ENCODE assay signal across 8 cellular contexts in the genomic region with DNA sequence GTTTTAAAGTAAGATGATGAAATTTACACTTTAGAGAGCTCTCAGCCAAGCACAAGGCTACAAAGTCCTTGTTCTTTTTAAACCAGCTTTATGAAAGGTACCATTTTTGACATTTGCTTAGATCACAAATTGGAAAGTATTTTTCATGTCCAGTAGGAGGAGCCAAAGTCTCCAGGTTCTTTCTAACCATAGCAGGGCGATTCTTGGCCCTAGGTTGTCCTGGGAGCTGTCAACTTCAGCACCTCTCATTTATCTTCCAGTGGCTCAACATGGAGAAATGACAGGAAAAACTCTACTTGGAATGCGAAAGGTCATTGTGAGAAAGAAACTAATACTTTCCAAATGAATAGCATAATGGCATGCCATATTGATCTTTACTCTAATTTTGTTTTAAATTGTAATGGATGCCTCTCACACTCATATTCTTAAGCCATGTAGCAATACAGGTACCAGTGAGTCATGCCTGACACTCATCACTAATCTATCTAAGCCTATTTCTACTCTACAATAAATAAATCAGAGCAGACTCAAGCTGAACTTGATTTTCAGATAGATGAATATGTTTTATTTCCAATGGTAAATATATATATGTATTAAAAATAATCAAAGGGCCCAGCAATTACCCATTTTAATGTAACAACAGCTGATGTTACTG.
DNase-seq lines count a peak whose midpoint lies in the region; ATAC-seq and TF ChIP-seq lines count a peak whose summit lies in the region.

No MANE protein-coding gene starts in this region.

- ATAC-seq in right lobe of liver, result peak in 3 of 4 donors; percentile 38 to 61 (median 47)

- TF ChIP-seq CTCF in astrocyte of the cerebellum (IDR thresholded peaks at IDR 0.05; ENCODE audit: low read depth, low read length, missing control alignments), result peak; percentile 64
- TF ChIP-seq CTCF in right lobe of liver (IDR thresholded peaks at IDR 0.05), result peak in 3 of 4 donors; percentile 15 to 43 (median 25)
- no peak for TF ChIP-seq CTCF in tibial nerve (IDR thresholded peaks at IDR 0.05)
- TF ChIP-seq CTCF in ovary (IDR thresholded peaks at IDR 0.05), result no peak

- WGBS in right lobe of liver (ENCODE audit: insufficient coverage, low coverage, low lambda C conversion rate, missing lambda C conversion rate), result 19% methylated on average over 2 of the region's 2 CpGs
- WGBS in tibial nerve, 2 donors, result 22% methylated on average over 2 of the region's 2 CpGs
- 7 to 15% (median 13%) methylated on average over 2 of the region's 2 CpGs for WGBS in ovary, 3 donors

- no peak overlapping the region for H3K27ac ChIP-seq in right lobe of liver
- H3K27ac ChIP-seq in tibial nerve, result no peak overlapping the region
- no peak overlapping the region for H3K27ac ChIP-seq in ovary

- H3K4me1 ChIP-seq in right lobe of liver (no peaks in the 10 kb centered on the region), tibial nerve (peaks cover 0 to 8% (median 0%) of the 10 kb centered on the region in 4 donors), ovary (ENCODE audit: insufficient read depth) (no peaks in the 10 kb centered on the region)

- in situ Hi-C loops in G401 (cut with HindIII; ENCODE audit: low sequenced_read_pairs), result no loop called here
- in situ Hi-C loops in astrocyte of the cerebellum (cut with HindIII; ENCODE audit: low sequenced_read_pairs), result no loop called here

- H3K27me3 ChIP-seq in right lobe of liver (no peaks in the 10 kb centered on the region), tibial nerve (peaks cover 0 to 27% of the 10 kb centered on the region in 2 donors), ovary (no peaks in the 10 kb centered on the region)

- no peaks in the 10 kb centered on the region for H3K36me3 ChIP-seq in right lobe of liver
- no peaks in the 10 kb centered on the region for H3K36me3 ChIP-seq in tibial nerve
- H3K36me3 ChIP-seq in ovary, result no peaks in the 10 kb centered on the region

- H3K9me3 ChIP-seq in right lobe of liver (no peaks in the 10 kb centered on the region), tibial nerve (peaks cover 0 to 14% (median 0%) of the 10 kb centered on the region in 4 donors), ovary (peaks cover 0 to 3% of the 10 kb centered on the region in 2 donors)

- TF ChIP-seq EP300 in tibial nerve (IDR thresholded peaks at IDR 0.05) (no peak), ovary (IDR thresholded peaks at IDR 0.05) (no peak)

- no peak for TF ChIP-seq POLR2A in right lobe of liver (IDR thresholded peaks at IDR 0.05)
- TF ChIP-seq POLR2A in tibial nerve (IDR thresholded peaks at IDR 0.05), result no peak
- TF ChIP-seq POLR2A in ovary (IDR thresholded peaks at IDR 0.05), result no peak

- DNase-seq in G401 (ENCODE audit: low spot score) (peak; percentile 82), M059J (ENCODE audit: low read depth) (peak; percentile 76), astrocyte of the cerebellum (ENCODE audit: low read depth) (peak; percentile 38), right lobe of liver (no peak), tibial nerve (ENCODE audit: low spot score in 2 of 2) (no peak), ovary (no peak)
- DNase-seq in activated CD4-positive, alpha-beta T cell treated with anti-CD3 and anti-CD28 coated beads, Interleukin-2, amount 50 U/mL, for 4 hours, result no peak
- DNase-seq in activated CD8-positive, alpha-beta memory T cell treated with anti-CD3 and anti-CD28 coated beads, Interleukin-2, amount 50 U/mL, for 4 hours, result no peak

- intact Hi-C loops in right lobe of liver (cut with DNase I) (no loop called here), ovary (cut with DNase I) (no loop called here)

- H3K4me3 ChIP-seq in astrocyte of the cerebellum (ENCODE audit: low read depth, low read length) (no peak overlapping the region), right lobe of liver (no peak overlapping the region), tibial nerve (no peak overlapping the region), ovary (no peak overlapping the region)

Comparison
In these comparisons a context has a peak if more than half of its experiments do, and no peak if none do; other contexts are left out.
1. DNase-seq: peak in G401 (single experiment), M059J (single experiment) and astrocyte of the cerebellum (single experiment); none in right lobe of liver (0 of 3), activated CD4-positive, alpha-beta T cell treated with anti-CD3 and anti-CD28 coated beads, Interleukin-2, amount 50 U/mL, for 4 hours (0 of 2), tibial nerve (0 of 2), ovary (0 of 5) and activated CD8-positive, alpha-beta memory T cell treated with anti-CD3 and anti-CD28 coated beads, Interleukin-2, amount 50 U/mL, for 4 hours (single experiment).
2. CTCF ChIP-seq: peak in astrocyte of the cerebellum (single experiment) and right lobe of liver (3 of 4); none in tibial nerve (0 of 5) and ovary (0 of 3).